23 cellular contexts compared by ENCODE assay signal in genomic region chr7:25062380-25062779, GRCh38.
"Had no signal": no experiment of that assay in that cellular context is flagged by ENCODE, and none has a peak within 500 bp of the region (broad histone marks: within the 10 kb centered on the region; RNA-seq: fewer than 3 reads in every experiment).

No MANE protein-coding gene starts in this region.

- H3K4me3 Mint-ChIP-seq: natural killer cell; nephron; neural crest cell; stimulated activated effector memory CD8-positive, alpha-beta T cell treated with anti-CD3 and anti-CD28 coated beads, Interleukin-12 subunit alpha, Interleukin-12 subunit beta, amount 100 ng/mL, for 72 hours; stimulated activated naive B cell treated with anti-CD40 and anti-IgM and Interleukin-4, amounts not matched to agents 10 μg/mL and 1 μg/mL and 100 μg/mL, for 72 hours; stimulated activated naive CD8-positive, alpha-beta T cell treated with anti-CD3 and anti-CD28 coated beads, Interleukin-15, Interleukin-2, amounts not matched to agents 100 ng/mL and 50 ng/mL, for 24 hours had no signal

- H3K36me3 Mint-ChIP-seq: natural killer cell; stimulated activated effector memory CD8-positive, alpha-beta T cell treated with anti-CD3 and anti-CD28 coated beads, Interleukin-12 subunit alpha, Interleukin-12 subunit beta, amount 100 ng/mL, for 72 hours; stimulated activated naive B cell treated with anti-CD40 and anti-IgM and Interleukin-4, amounts not matched to agents 10 μg/mL and 1 μg/mL and 100 μg/mL, for 72 hours had no signal

- H3K9me3 Mint-ChIP-seq: natural killer cell; neural crest cell; stimulated activated effector memory CD8-positive, alpha-beta T cell treated with anti-CD3 and anti-CD28 coated beads, Interleukin-12 subunit alpha, Interleukin-12 subunit beta, amount 100 ng/mL, for 72 hours; stimulated activated naive B cell treated with anti-CD40 and anti-IgM and Interleukin-4, amounts not matched to agents 10 μg/mL and 1 μg/mL and 100 μg/mL, for 72 hours; stimulated activated naive CD8-positive, alpha-beta T cell treated with anti-CD3 and anti-CD28 coated beads, Interleukin-15, Interleukin-2, amounts not matched to agents 100 ng/mL and 50 ng/mL, for 24 hours had no signal

- H3K4me1 Mint-ChIP-seq: natural killer cell; nephron; neural crest cell; stimulated activated naive B cell treated with anti-CD40 and anti-IgM and Interleukin-4, amounts not matched to agents 10 μg/mL and 1 μg/mL and 100 μg/mL, for 72 hours had no signal

- H3K27ac Mint-ChIP-seq: nephron; progenitor cell of endocrine pancreas; stimulated activated effector memory CD8-positive, alpha-beta T cell treated with anti-CD3 and anti-CD28 coated beads, Interleukin-12 subunit alpha, Interleukin-12 subunit beta, amount 100 ng/mL, for 72 hours; stimulated activated naive B cell treated with anti-CD40 and anti-IgM and Interleukin-4, amounts not matched to agents 10 μg/mL and 1 μg/mL and 100 μg/mL, for 72 hours; stimulated activated naive CD8-positive, alpha-beta T cell treated with anti-CD3 and anti-CD28 coated beads, Interleukin-15, Interleukin-2, amounts not matched to agents 100 ng/mL and 50 ng/mL, for 24 hours had no signal

- ATAC-seq: natural killer cell; psoas muscle; right cardiac atrium; right lobe of liver; stimulated activated effector memory CD8-positive, alpha-beta T cell treated with anti-CD3 and anti-CD28 coated beads, Interleukin-12 subunit alpha, Interleukin-12 subunit beta, amount 100 ng/mL, for 72 hours; stimulated activated naive B cell treated with anti-CD40 and anti-IgM and Interleukin-4, amounts not matched to agents 10 μg/mL and 1 μg/mL and 100 μg/mL, for 72 hours had no signal

- H3K27me3 Mint-ChIP-seq: stimulated activated naive CD8-positive, alpha-beta T cell treated with anti-CD3 and anti-CD28 coated beads, Interleukin-15, Interleukin-2, amounts not matched to agents 100 ng/mL and 50 ng/mL, for 24 hours had no signal

- DNase-seq: natural killer cell; nucleus accumbens; posterior cingulate gyrus; psoas muscle; right cardiac atrium; right lobe of liver; sigmoid colon; small intestine; stimulated activated CD4-positive, alpha-beta T cell treated with anti-CD3 and anti-CD28 coated beads, Interleukin-15, amount 100 ng/mL, for 24 hours; stimulated activated CD4-positive, alpha-beta T cell treated with anti-CD3 and anti-CD28 coated beads, Interleukin-2, amount 100 ng/mL, for 24 hours; stimulated activated CD4-positive, alpha-beta T cell treated with anti-CD3 and anti-CD28 coated beads, Interleukin-2, amount 100 ng/mL, for 48 hours; stimulated activated CD4-positive, alpha-beta T cell treated with anti-CD3 and anti-CD28 coated beads, Interleukin-4, amount 100 ng/mL, for 24 hours; stimulated activated naive B cell treated with anti-CD40 and anti-IgM and Interleukin-4, amounts not matched to agents 10 μg/mL and 1 μg/mL and 100 μg/mL, for 72 hours; stimulated activated naive CD4-positive, alpha-beta T cell treated with Interleukin-2 at 50 U/mL for 16 hours; stomach; thyroid gland; trophoblast cell; upper lobe of left lung had no signal
